1 cellular context compared by ENCODE assay signal in genomic region chr6:159733395-159733794, GRCh38.
A peak's percentile ranks its signal among the peaks of the same experiment; 100 is the strongest.
TF ChIP-seq lines count a peak whose summit lies in the region.

No MANE protein-coding gene starts in this region.

TF ChIP-seq in K562, 482 proteins besides CTCF, POLR2A, EP300 and RAD21:
- 0 out of 2 replicates have a peak, but pooled peaks have one; percentile 21 for TF ChIP-seq RBFOX2 (IDR thresholded peaks at IDR 0.05; ENCODE audit: low read depth, low read length)
TF ChIP-seq in K562: peak in this region for 1; not testable (repeated sequence) for 481.
